9 cellular contexts compared by ENCODE assay signal in the genomic region with DNA sequence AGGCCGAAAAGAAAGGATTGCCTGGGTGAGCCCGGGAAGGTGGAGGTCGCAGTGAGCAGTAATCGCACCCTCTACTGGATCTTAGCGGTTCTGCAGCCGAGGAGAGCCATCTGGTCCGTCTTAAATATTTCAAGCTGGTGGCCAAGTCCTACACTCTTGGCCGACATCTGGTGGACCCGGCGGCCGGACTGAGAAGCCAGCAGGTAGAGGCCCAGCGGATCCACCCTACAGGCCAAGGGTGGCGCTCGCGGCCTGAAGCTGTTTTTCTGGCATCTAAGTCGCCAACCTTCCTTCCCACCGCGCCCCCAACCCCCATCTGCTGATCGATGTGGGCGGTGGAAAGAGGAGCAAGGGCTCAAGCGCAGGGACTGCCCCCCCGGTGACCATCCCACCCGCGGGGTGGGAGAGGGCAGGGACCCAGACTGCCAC. TPM values are rescaled to one million over a fixed set of nuclear protein-coding genes. Genes with fewer than 3 reads are reported as not detected.
DNase-seq lines count a peak whose midpoint lies in the region; ATAC-seq and TF ChIP-seq lines count a peak whose summit lies in the region.
"Had no signal": no experiment of that assay in that cellular context is flagged by ENCODE, and none has a peak within 500 bp of the region (broad histone marks: within the 10 kb centered on the region; RNA-seq: fewer than 3 reads in every experiment).

No MANE protein-coding gene starts in this region.

- 3 to 7% methylated on average over 10 to 24 of the region's 24 CpGs for WGBS in testis, 2 donors

- H3K9me3 ChIP-seq in testis, result no peaks in the 10 kb centered on the region

- ATAC-seq in activated CD8-positive, alpha-beta memory T cell treated with anti-CD3 and anti-CD28 coated beads, Interleukin-2, amount 10 ng/mL, durations not matched to agents 7 days and 5 days, result no peak
- no peak for ATAC-seq in HG02798 (IDR thresholded peaks at IDR 0.05; ENCODE audit: poor library complexity, unreplicated experiment)
- ATAC-seq in HG03135 (IDR thresholded peaks at IDR 0.05; ENCODE audit: unreplicated experiment), result no peak

- H3K36me3 ChIP-seq in testis (ENCODE audit: low read depth, missing control alignments), result no peaks in the 10 kb centered on the region

- TF ChIP-seq POLR2A in testis (IDR thresholded peaks at IDR 0.05), result no peak

- no peaks in the 10 kb centered on the region for H3K4me1 Mint-ChIP-seq in activated CD8-positive, alpha-beta memory T cell treated with anti-CD3 and anti-CD28 coated beads, Interleukin-2, amount 10 ng/mL, durations not matched to agents 7 days and 5 days

- CTCF ChIA-PET in activated CD8-positive, alpha-beta memory T cell treated with anti-CD3 and anti-CD28 coated beads, Interleukin-2, amount 10 ng/mL, durations not matched to agents 7 days and 5 days (lab: Charles Lee), result no interaction called here

- H3K27me3 ChIP-seq in testis, result no peaks in the 10 kb centered on the region

- H3K27ac ChIP-seq in testis, result no peak overlapping the region

- intact Hi-C loops in cardiac septum (cut with DNase I), result no loop called here
- intact Hi-C loops in testis (cut with DNase I; ENCODE audit: low total_unique reads), result no loop called here

- DNase-seq in activated CD8-positive, alpha-beta memory T cell treated with anti-CD3 and anti-CD28 coated beads, Interleukin-2, amount 50 U/mL, for 48 hours, result peak; percentile 50
- no peak for DNase-seq in activated CD8-positive, alpha-beta memory T cell treated with anti-CD3 and anti-CD28 coated beads, Interleukin-2, amount 10 ng/mL, durations not matched to agents 7 days and 5 days
- DNase-seq in SK-N-DZ (ENCODE audit: low spot score) (peak; percentile 17), cardiac septum (ENCODE audit: low spot score) (peak; percentile 75), testis (peak; percentile 70), NCI-H1930 (lab: John Stamatoyannopoulos, UW) (no peak)

- H3K4me3 Mint-ChIP-seq in activated CD8-positive, alpha-beta memory T cell treated with anti-CD3 and anti-CD28 coated beads, Interleukin-2, amount 10 ng/mL, durations not matched to agents 7 days and 5 days, result no peak overlapping the region

- H3K4me3 ChIP-seq in testis, result peak overlapping the region; percentile 29 to 56

- H3K27ac Mint-ChIP-seq in activated CD8-positive, alpha-beta memory T cell treated with anti-CD3 and anti-CD28 coated beads, Interleukin-2, amount 10 ng/mL, durations not matched to agents 7 days and 5 days, result no peak overlapping the region
- H3K27ac Mint-ChIP-seq: IgD-negative memory B cell had no signal

- no peaks in the 10 kb centered on the region for H3K4me1 ChIP-seq in testis

- peaks cover 3% of the 10 kb centered on the region for H3K27me3 Mint-ChIP-seq in activated CD8-positive, alpha-beta memory T cell treated with anti-CD3 and anti-CD28 coated beads, Interleukin-2, amount 10 ng/mL, durations not matched to agents 7 days and 5 days

- peaks cover 32% of the 10 kb centered on the region for H3K9me3 Mint-ChIP-seq in activated CD8-positive, alpha-beta memory T cell treated with anti-CD3 and anti-CD28 coated beads, Interleukin-2, amount 10 ng/mL, durations not matched to agents 7 days and 5 days (ENCODE audit: low read depth)

- TF ChIP-seq CTCF in testis (IDR thresholded peaks at IDR 0.05), result peak in 1 of 3 experiments; percentile 49

- H3K36me3 Mint-ChIP-seq in activated CD8-positive, alpha-beta memory T cell treated with anti-CD3 and anti-CD28 coated beads, Interleukin-2, amount 10 ng/mL, durations not matched to agents 7 days and 5 days, result peaks cover 1% of the 10 kb centered on the region
- H3K36me3 Mint-ChIP-seq: IgD-negative memory B cell had no signal

RNA-seq across cellular contexts. Expression of a gene that starts 46.5 kb away (rescaled TPM):
- under 1 TPM; 0.45 to 0.50 TPM for total RNA-seq in activated CD8-positive, alpha-beta memory T cell treated with anti-CD3 and anti-CD28 coated beads, Interleukin-2, amount 10 ng/mL, durations not matched to agents 7 days and 5 days
- polyA plus RNA-seq in SK-N-DZ (2014; cell fraction: cytosol; rRNA removed), result 6.8 and 7.6 TPM in 2 replicates
- polyA plus RNA-seq in SK-N-DZ (2014; cell fraction: nucleus; rRNA removed), result 7.6 and 12.5 TPM in 2 replicates
- total RNA-seq in cardiac septum (0.57 TPM), testis (1 to 10 TPM; 3.5 to 8.8 TPM)
- polyA plus RNA-seq in testis (ENCODE audit: insufficient read depth, low read depth, low replicate concordance), result 1.3 TPM

Comparison
In these comparisons a context has a peak if more than half of its experiments do, and no peak if none do; other contexts are left out.
1. DNase-seq: peak in activated CD8-positive, alpha-beta memory T cell treated with anti-CD3 and anti-CD28 coated beads, Interleukin-2, amount 50 U/mL, for 48 hours (single experiment), SK-N-DZ (single experiment), cardiac septum (single experiment) and testis (single experiment); none in activated CD8-positive, alpha-beta memory T cell treated with anti-CD3 and anti-CD28 coated beads, Interleukin-2, amount 10 ng/mL, durations not matched to agents 7 days and 5 days (single experiment) and NCI-H1930 (0 of 2).